16 cellular contexts compared by ENCODE assay signal in the genomic region with DNA sequence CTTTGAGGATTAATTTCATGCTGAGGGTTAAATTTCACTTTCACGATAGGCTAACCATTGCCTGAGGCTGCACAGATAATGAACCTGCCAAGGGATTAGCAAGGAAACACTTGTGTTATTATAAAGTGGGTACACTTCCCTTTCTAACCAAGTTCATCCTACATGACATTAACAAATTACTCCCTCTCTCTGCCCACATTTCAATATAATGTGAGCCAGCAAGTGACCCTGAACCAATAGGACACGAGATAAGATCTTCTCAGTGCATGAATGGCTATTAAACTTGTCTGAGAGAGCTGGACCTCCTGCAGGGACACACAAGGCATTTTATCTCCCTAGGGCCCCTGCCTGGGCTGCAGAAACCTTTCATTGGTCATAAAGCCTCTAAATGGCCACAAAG.
DNase-seq lines count a peak whose midpoint lies in the region; ATAC-seq and TF ChIP-seq lines count a peak whose summit lies in the region.
"Had no signal": no experiment of that assay in that cellular context is flagged by ENCODE, and none has a peak within 500 bp of the region (broad histone marks: within the 10 kb centered on the region; RNA-seq: fewer than 3 reads in every experiment).

No MANE protein-coding gene starts in this region.

- H3K27ac ChIP-seq in A673 (ENCODE audit: low read depth, low read length, poor library complexity, severe bottlenecking) (no peak overlapping the region), HEK293 (ENCODE audit: extremely low read depth, low read depth, low read length) (peak overlapping the region; percentile 67)
- H3K27ac ChIP-seq: colonic mucosa, left lung, suprapubic skin had no signal

- POLR2A ChIA-PET in A673 (lab: Charles Lee; ENCODE audit: low non-redundant PET) (no interaction called here), HEK293 (lab: Yijun Ruan, JAX) (interaction anchor here (0.6 to 1.0 kb wide), 2 partner anchors 62 to 101 kb away, joined by 3 to 4 read pairs; no protein-coding TSS in a partner anchor)

- no peak for TF ChIP-seq CTCF in A673 (conservative IDR thresholded peaks at IDR 0.05; ENCODE audit: low read depth, low read length)
- no peak for TF ChIP-seq CTCF in HEK293 (tag by site-specific recombination; IDR thresholded peaks at IDR 0.05)

- H3K36me3 ChIP-seq in A673 (ENCODE audit: insufficient read depth, low read length, poor library complexity, severe bottlenecking) (no peaks in the 10 kb centered on the region), HEK293 (ENCODE audit: control insufficient read depth in 2 of 2, insufficient read depth in 1 of 2, low read length in 2 of 2) (no peaks in the 10 kb centered on the region)
- H3K36me3 ChIP-seq: colonic mucosa, left lung, suprapubic skin had no signal

- peaks cover 9% of the 10 kb centered on the region for H3K4me1 ChIP-seq in A673 (ENCODE audit: insufficient read depth, low read length, poor library complexity, severe bottlenecking)
- H3K4me1 ChIP-seq in HEK293 (ENCODE audit: control insufficient read depth, insufficient read depth, low read length): peaks cover 35% of the 10 kb centered on the region
- H3K4me1 ChIP-seq: colonic mucosa, left lung, suprapubic skin had no signal

- ATAC-seq in HG03442 (IDR thresholded peaks at IDR 0.05; ENCODE audit: unreplicated experiment) (no peak), GM19452 (IDR thresholded peaks at IDR 0.05; ENCODE audit: unreplicated experiment) (no peak)
- ATAC-seq: HCT116, left lung had no signal

- H3K4me3 ChIP-seq in A673 (ENCODE audit: low read depth, low read length, poor library complexity, severe bottlenecking) (no peak overlapping the region), HEK293 (ENCODE audit: low read depth, low read length) (no peak overlapping the region)
- H3K4me3 ChIP-seq: colonic mucosa, left lung, suprapubic skin had no signal

- CTCF ChIA-PET in A673 (lab: Charles Lee) (no interaction called here), HEK293 (lab: Yijun Ruan, JAX) (interaction anchor here (1.7 kb wide), 1 partner anchor 315 kb away, joined by 6 read pairs; no protein-coding TSS in a partner anchor)

- H3K27me3 ChIP-seq in A673 (replicated peaks; ENCODE audit: insufficient read depth, low read depth, low read length, poor library complexity): peaks cover 16% of the 10 kb centered on the region
- H3K27me3 ChIP-seq: colonic mucosa, left lung, suprapubic skin had no signal

- peak; percentile 84 for DNase-seq in A673 (ENCODE audit: low spot score)
- peak; percentile 46 for DNase-seq in NCI-H2029 treated with DMSO at 0.1 percent for 48 hours (lab: John Stamatoyannopoulos, UW)
- DNase-seq in OCI-M1 (lab: John Stamatoyannopoulos, UW): peak; percentile 55
- DNase-seq in GDM1 (lab: John Stamatoyannopoulos, UW): no peak
- no peak for DNase-seq in activated T-cell treated with anti-CD3 and anti-CD28 coated beads, Interleukin-2, amount 50 U/mL, for 1 hour
- DNase-seq: activated CD4-positive, alpha-beta T cell treated with anti-CD3 and anti-CD28 coated beads, Interleukin-2, amount 10 ng/mL, durations not matched to agents 24 days and 14 days; Calu3; colonic mucosa; foreskin melanocyte; left lung; SIG-M5 had no signal

- intact Hi-C loops in A673 (cut with micrococcal nuclease; ENCODE audit: unreplicated experiment): no loop called here

- H3K9me3 ChIP-seq in A673 (ENCODE audit: low read depth, low read length, poor library complexity, severe bottlenecking) (no peaks in the 10 kb centered on the region), HEK293 (ENCODE audit: control insufficient read depth, insufficient read depth, low read depth, low read length) (no peaks in the 10 kb centered on the region)
- H3K9me3 ChIP-seq: colonic mucosa, left lung, suprapubic skin had no signal

- no TSS peak for BruUV-seq in A673 (replicated peaks; lab: Mats Ljungman, UMichigan)

TF ChIP-seq in HEK293, 187 proteins besides CTCF, POLR2A, EP300 and RAD21 (continues in another document):
- TF ChIP-seq, protein P1, sequence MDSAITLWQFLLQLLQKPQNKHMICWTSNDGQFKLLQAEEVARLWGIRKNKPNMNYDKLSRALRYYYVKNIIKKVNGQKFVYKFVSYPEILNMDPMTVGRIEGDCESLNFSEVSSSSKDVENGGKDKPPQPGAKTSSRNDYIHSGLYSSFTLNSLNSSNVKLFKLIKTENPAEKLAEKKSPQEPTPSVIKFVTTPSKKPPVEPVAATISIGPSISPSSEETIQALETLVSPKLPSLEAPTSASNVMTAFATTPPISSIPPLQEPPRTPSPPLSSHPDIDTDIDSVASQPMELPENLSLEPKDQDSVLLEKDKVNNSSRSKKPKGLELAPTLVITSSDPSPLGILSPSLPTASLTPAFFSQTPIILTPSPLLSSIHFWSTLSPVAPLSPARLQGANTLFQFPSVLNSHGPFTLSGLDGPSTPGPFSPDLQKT (IDR thresholded peaks at IDR 0.05; ENCODE audit: borderline replicate concordance, low read depth, low read length): no peak
- TF ChIP-seq ZNF664 (tag by site-specific recombination; IDR thresholded peaks at IDR 0.05) (peak; percentile 80; the same call in 1 of the 2 replicates), KLF16 (tag by site-specific recombination; IDR thresholded peaks at IDR 0.05) (peak; percentile 97), REPIN1 (tag by site-specific recombination; IDR thresholded peaks at IDR 0.05; ENCODE audit: low read depth) (peak; percentile 45; the same call in 1 of the 2 replicates), ZFHX2 (tag by site-specific recombination; conservative IDR thresholded peaks at IDR 0.05) (peak; percentile 96), ZSCAN23 (tag by site-specific recombination; IDR thresholded peaks at IDR 0.05) (peak; percentile 99), ZSCAN18 (tag by site-specific recombination; IDR thresholded peaks at IDR 0.05) (no peak), ZNF394 (tag by site-specific recombination; IDR thresholded peaks at IDR 0.05; ENCODE audit: borderline replicate concordance) (peak; percentile 93), PRDM6 (tag by site-specific recombination; IDR thresholded peaks at IDR 0.05) (peak; percentile 100)
- TF ChIP-seq, protein P2, sequence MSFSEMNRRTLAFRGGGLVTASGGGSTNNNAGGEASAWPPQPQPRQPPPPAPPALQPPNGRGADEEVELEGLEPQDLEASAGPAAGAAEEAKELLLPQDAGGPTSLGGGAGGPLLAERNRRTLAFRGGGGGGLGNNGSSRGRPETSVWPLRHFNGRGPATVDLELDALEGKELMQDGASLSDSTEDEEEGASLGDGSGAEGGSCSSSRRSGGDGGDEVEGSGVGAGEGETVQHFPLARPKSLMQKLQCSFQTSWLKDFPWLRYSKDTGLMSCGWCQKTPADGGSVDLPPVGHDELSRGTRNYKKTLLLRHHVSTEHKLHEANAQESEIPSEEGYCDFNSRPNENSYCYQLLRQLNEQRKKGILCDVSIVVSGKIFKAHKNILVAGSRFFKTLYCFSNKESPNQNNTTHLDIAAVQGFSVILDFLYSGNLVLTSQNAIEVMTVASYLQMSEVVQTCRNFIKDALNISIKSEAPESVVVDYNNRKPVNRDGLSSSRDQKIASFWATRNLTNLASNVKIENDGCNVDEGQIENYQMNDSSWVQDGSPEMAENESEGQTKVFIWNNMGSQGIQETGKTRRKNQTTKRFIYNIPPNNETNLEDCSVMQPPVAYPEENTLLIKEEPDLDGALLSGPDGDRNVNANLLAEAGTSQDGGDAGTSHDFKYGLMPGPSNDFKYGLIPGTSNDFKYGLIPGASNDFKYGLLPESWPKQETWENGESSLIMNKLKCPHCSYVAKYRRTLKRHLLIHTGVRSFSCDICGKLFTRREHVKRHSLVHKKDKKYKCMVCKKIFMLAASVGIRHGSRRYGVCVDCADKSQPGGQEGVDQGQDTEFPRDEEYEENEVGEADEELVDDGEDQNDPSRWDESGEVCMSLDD (tag by site-specific recombination; IDR thresholded peaks at IDR 0.05): peak; percentile 56

Comparison
In these comparisons a context has a peak if more than half of its experiments do, and no peak if none do; other contexts are left out.
1. DNase-seq: peak in A673 (single experiment), NCI-H2029 treated with DMSO at 0.1 percent for 48 hours (single experiment) and OCI-M1 (single experiment); none in GDM1 (single experiment) and activated T-cell treated with anti-CD3 and anti-CD28 coated beads, Interleukin-2, amount 50 U/mL, for 1 hour (single experiment).